Comparison of ENCODE assay signal across 17 cellular contexts in the genomic region with DNA sequence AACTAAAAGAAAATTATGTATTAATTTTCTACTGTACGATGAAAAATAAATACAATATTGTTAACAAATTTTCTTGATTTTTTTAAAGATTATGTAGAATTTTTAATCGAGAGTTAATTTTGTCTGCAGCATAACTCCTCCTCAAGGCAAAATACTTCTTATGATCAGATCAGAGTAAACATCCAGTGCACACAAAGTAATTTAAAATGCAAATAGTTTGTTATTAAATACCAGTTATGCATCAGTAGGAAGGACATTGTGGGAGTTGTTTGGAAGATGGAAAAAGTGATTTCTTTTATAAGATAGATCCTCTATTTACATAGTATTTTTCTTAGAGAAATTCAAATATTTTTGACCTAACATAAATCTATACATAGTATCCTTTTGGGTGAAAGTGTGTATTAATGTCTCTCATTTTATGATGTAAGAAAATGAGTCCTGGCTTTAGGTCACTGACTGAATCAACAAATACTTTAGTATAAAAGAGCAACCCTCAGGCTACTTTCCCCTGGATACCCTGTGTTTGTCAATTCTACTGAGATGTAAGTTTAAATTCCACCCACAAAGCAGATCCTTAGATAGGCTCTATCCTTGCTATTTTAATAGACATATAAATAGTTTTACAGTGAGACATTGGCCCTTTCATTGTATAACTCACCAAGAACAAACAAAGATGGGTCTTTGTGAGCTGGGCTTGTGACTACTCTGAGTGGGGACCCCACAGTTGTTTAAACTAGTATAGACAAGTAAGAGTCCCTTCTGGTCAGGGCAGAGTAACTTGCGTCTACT.
DNase-seq lines count a peak whose midpoint lies in the region; ATAC-seq and TF ChIP-seq lines count a peak whose summit lies in the region.
"Had no signal": no experiment of that assay in that cellular context is flagged by ENCODE, and none has a peak within 500 bp of the region (broad histone marks: within the 10 kb centered on the region; RNA-seq: fewer than 3 reads in every experiment).

No MANE protein-coding gene starts in this region.

- no peak for ATAC-seq in GM23338

- DNase-seq in GM23338 (ENCODE audit: low spot score), result no peak
- DNase-seq in RKO (ENCODE audit: low spot score), result peak; percentile 9
- peak; percentile 86 for DNase-seq in foreskin melanocyte
- no peak for DNase-seq in cerebellar nuclear complex (lab: John Stamatoyannopoulos, UW)
- DNase-seq in nephron progenitor cell, result no peak
- no peak for DNase-seq in epidermal melanocyte (ENCODE audit: insufficient read length, low spot score)
- DNase-seq in immature natural killer cell, result no peak
- DNase-seq: AML-193; CD4-positive, alpha-beta T cell; DMS79 treated with DMSO at 0.1 percent for 48 hours; H9; Karpas-422; NCI-H146; NCI-H226; NCI-H69; SHP77 treated with DMSO at 0.1 percent for 48 hours had no signal

- H4K20me1 ChIP-seq in GM23338 (replicated peaks; ENCODE audit: insufficient read depth), result no peaks in the 10 kb centered on the region

- no peaks in the 10 kb centered on the region for H3K79me2 ChIP-seq in GM23338 (replicated peaks; ENCODE audit: insufficient read depth)

- H3K27me3 Mint-ChIP-seq in GM23338 (ENCODE audit: insufficient read depth, low read depth, poor library complexity) (no peaks in the 10 kb centered on the region), nephron progenitor cell (ENCODE audit: low read depth, poor library complexity) (peaks cover 15% of the 10 kb centered on the region), immature natural killer cell (ENCODE audit: low read depth in 3 of 3) (peaks cover 2 to 11% (median 4%) of the 10 kb centered on the region in 3 donors)
- H3K27me3 Mint-ChIP-seq: CD4-positive, alpha-beta T cell had no signal

- H2AFZ ChIP-seq in GM23338, result peak overlapping the region; percentile 49; the same call in 1 of the 2 replicates

- H3K27ac ChIP-seq in 22Rv1 (peak overlapping the region; percentile 84), GM23338 (ENCODE audit: low read depth) (no peak overlapping the region)

- H3K36me3 Mint-ChIP-seq in GM23338 (ENCODE audit: low read depth), result no peaks in the 10 kb centered on the region
- no peaks in the 10 kb centered on the region for H3K36me3 Mint-ChIP-seq in nephron progenitor cell (ENCODE audit: low read depth)
- no peaks in the 10 kb centered on the region for H3K36me3 Mint-ChIP-seq in immature natural killer cell

- H3K4me2 ChIP-seq in GM23338, result no peak overlapping the region

- no peaks in the 10 kb centered on the region for H3K4me1 Mint-ChIP-seq in GM23338
- no peaks in the 10 kb centered on the region for H3K4me1 Mint-ChIP-seq in nephron progenitor cell
- H3K4me1 Mint-ChIP-seq in immature natural killer cell, result no peaks in the 10 kb centered on the region
- H3K4me1 Mint-ChIP-seq: H9 had no signal

- H3K9me3 Mint-ChIP-seq in GM23338 (no peaks in the 10 kb centered on the region), nephron progenitor cell (peaks cover 9% of the 10 kb centered on the region), immature natural killer cell (no peaks in the 10 kb centered on the region)
- H3K9me3 Mint-ChIP-seq: CD4-positive, alpha-beta T cell; H9 had no signal

- H3K27me3 ChIP-seq in GM23338 (ENCODE audit: insufficient read depth), result no peaks in the 10 kb centered on the region

- H3K27ac Mint-ChIP-seq in GM23338 (no peak overlapping the region), nephron progenitor cell (no peak overlapping the region), immature natural killer cell (no peak overlapping the region)
- H3K27ac Mint-ChIP-seq: CD4-positive, alpha-beta T cell; H9 had no signal

- no peak overlapping the region for H3K4me3 Mint-ChIP-seq in GM23338
- H3K4me3 Mint-ChIP-seq in nephron progenitor cell, result no peak overlapping the region
- no peak overlapping the region for H3K4me3 Mint-ChIP-seq in immature natural killer cell
- H3K4me3 Mint-ChIP-seq: CD4-positive, alpha-beta T cell; H9 had no signal

- no peaks in the 10 kb centered on the region for H3K9me2 ChIP-seq in GM23338 (ENCODE audit: insufficient read depth)

- TF ChIP-seq CTCF in 22Rv1 (IDR thresholded peaks at IDR 0.05) (no peak), GM23338 (conservative IDR thresholded peaks at IDR 0.05; ENCODE audit: low read depth in 2 of 2) (no peak), nephron progenitor cell (IDR thresholded peaks at IDR 0.05) (no peak)

- no peaks in the 10 kb centered on the region for H3K4me1 ChIP-seq in GM23338 (ENCODE audit: insufficient read depth)

- H3K36me3 ChIP-seq in GM23338 (ENCODE audit: insufficient read depth), result no peaks in the 10 kb centered on the region

- no peak overlapping the region for H3K4me3 ChIP-seq in GM23338

- H3F3A ChIP-seq in GM23338 (replicated peaks; ENCODE audit: low read depth), result no peaks in the 10 kb centered on the region

TF ChIP-seq in GM23338, 12 proteins besides CTCF, POLR2A, EP300 and RAD21 (continues in another document):
- TF ChIP-seq JUNB (IDR thresholded peaks at IDR 0.05; ENCODE audit: unreplicated experiment), result no peak
- TF ChIP-seq NANOG (IDR thresholded peaks at IDR 0.05; ENCODE audit: borderline replicate concordance), result no peak
- TF ChIP-seq, protein P1, sequence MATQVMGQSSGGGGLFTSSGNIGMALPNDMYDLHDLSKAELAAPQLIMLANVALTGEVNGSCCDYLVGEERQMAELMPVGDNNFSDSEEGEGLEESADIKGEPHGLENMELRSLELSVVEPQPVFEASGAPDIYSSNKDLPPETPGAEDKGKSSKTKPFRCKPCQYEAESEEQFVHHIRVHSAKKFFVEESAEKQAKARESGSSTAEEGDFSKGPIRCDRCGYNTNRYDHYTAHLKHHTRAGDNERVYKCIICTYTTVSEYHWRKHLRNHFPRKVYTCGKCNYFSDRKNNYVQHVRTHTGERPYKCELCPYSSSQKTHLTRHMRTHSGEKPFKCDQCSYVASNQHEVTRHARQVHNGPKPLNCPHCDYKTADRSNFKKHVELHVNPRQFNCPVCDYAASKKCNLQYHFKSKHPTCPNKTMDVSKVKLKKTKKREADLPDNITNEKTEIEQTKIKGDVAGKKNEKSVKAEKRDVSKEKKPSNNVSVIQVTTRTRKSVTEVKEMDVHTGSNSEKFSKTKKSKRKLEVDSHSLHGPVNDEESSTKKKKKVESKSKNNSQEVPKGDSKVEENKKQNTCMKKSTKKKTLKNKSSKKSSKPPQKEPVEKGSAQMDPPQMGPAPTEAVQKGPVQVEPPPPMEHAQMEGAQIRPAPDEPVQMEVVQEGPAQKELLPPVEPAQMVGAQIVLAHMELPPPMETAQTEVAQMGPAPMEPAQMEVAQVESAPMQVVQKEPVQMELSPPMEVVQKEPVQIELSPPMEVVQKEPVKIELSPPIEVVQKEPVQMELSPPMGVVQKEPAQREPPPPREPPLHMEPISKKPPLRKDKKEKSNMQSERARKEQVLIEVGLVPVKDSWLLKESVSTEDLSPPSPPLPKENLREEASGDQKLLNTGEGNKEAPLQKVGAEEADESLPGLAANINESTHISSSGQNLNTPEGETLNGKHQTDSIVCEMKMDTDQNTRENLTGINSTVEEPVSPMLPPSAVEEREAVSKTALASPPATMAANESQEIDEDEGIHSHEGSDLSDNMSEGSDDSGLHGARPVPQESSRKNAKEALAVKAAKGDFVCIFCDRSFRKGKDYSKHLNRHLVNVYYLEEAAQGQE (IDR thresholded peaks at IDR 0.05; ENCODE audit: unreplicated experiment), result no peak
- TF ChIP-seq, protein P2, sequence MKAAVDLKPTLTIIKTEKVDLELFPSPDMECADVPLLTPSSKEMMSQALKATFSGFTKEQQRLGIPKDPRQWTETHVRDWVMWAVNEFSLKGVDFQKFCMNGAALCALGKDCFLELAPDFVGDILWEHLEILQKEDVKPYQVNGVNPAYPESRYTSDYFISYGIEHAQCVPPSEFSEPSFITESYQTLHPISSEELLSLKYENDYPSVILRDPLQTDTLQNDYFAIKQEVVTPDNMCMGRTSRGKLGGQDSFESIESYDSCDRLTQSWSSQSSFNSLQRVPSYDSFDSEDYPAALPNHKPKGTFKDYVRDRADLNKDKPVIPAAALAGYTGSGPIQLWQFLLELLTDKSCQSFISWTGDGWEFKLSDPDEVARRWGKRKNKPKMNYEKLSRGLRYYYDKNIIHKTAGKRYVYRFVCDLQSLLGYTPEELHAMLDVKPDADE (IDR thresholded peaks at IDR 0.05), result no peak

Comparison
In these comparisons a context has a peak if more than half of its experiments do, and no peak if none do; other contexts are left out.
1. DNase-seq: peak in RKO (single experiment) and foreskin melanocyte (single experiment); none in GM23338 (single experiment), cerebellar nuclear complex (0 of 2), nephron progenitor cell (single experiment), epidermal melanocyte (single experiment) and immature natural killer cell (0 of 3).